In genomic region chr2:71865391-71865965, GRCh38 we compare ENCODE assay signal across 27 cellular contexts.
"Had no signal": no experiment of that assay in that cellular context is flagged by ENCODE, and none has a peak within 500 bp of the region (broad histone marks: within the 10 kb centered on the region; RNA-seq: fewer than 3 reads in every experiment).

No MANE protein-coding gene starts in this region.

- H2AFZ ChIP-seq: neural progenitor cell, parathyroid adenoma had no signal

- H3K27ac ChIP-seq: brain microvascular endothelial cell, epithelial cell of prostate, esophagus squamous epithelium, gastroesophageal sphincter, neural progenitor cell, parathyroid adenoma, right atrium auricular region, spleen, thoracic aorta had no signal

- H3K4me3 ChIP-seq: esophagus squamous epithelium, gastroesophageal sphincter, neural progenitor cell, right atrium auricular region, spleen, thoracic aorta had no signal

- H3K36me3 ChIP-seq: brain microvascular endothelial cell, esophagus squamous epithelium, gastroesophageal sphincter, neural progenitor cell, right atrium auricular region, spleen, thoracic aorta had no signal

- H3K4me1 ChIP-seq: esophagus squamous epithelium, gastroesophageal sphincter, neural progenitor cell, parathyroid adenoma, right atrium auricular region, spleen had no signal

- H3K79me2 ChIP-seq: parathyroid adenoma had no signal

- H3K9me3 ChIP-seq: esophagus squamous epithelium, gastroesophageal sphincter, right atrium auricular region, spleen, thoracic aorta had no signal

- H3K27me3 ChIP-seq: brain microvascular endothelial cell, gastroesophageal sphincter, neural progenitor cell, right atrium auricular region, spleen had no signal

- FAIRE-seq: astrocyte, kidney, urothelium cell line had no signal

- DNase-seq: activated CD4-positive, alpha-beta T cell treated with anti-CD3 and anti-CD28 coated beads for 4 hours; activated CD4-positive, alpha-beta T cell treated with anti-CD3 and anti-CD28 coated beads, Interleukin-2, amount 50 U/mL, for 48 hours; activated CD4-positive, CD25-positive, alpha-beta regulatory T cell; activated CD8-positive, alpha-beta memory T cell treated with anti-CD3 and anti-CD28 coated beads for 24 hours; activated effector memory CD4-positive, alpha-beta T cell treated with anti-CD3 and anti-CD28 coated beads, Interleukin-2, amount 50 U/mL, for 16 hours; activated naive CD4-positive, alpha-beta T cell treated with anti-CD3 and anti-CD28 coated beads for 36 hours; activated naive CD8-positive, alpha-beta T cell treated with anti-CD3 and anti-CD28 coated beads for 36 hours; activated T-cell treated with anti-CD3 and anti-CD28 coated beads, Interleukin-2, amount 50 U/mL, for 1 hour; brain microvascular endothelial cell; central memory CD4-positive, alpha-beta T cell; esophagus squamous epithelium; hippocampal formation; kidney; left colon; natural killer cell; occipital lobe; spleen; stimulated activated naive CD4-positive, alpha-beta T cell; T-helper 1 cell had no signal

- H3K4me2 ChIP-seq: neural progenitor cell had no signal
